8 cellular contexts compared by ENCODE assay signal in genomic region chr18:26470011-26470637, GRCh38.
DNase-seq lines count a peak whose midpoint lies in the region; ATAC-seq and FAIRE-seq lines count a peak whose summit lies in the region.

No MANE protein-coding gene starts in this region.

- H3K79me1 ChIP-seq in mesenchymal stem cell (replicated peaks; ENCODE audit: low read length, poor library complexity, severe bottlenecking), result peaks cover 14% of the 10 kb centered on the region

- no peaks in the 10 kb centered on the region for H3K9me3 ChIP-seq in mesenchymal stem cell (ENCODE audit: control insufficient read depth, low read length)
- no peaks in the 10 kb centered on the region for H3K9me3 ChIP-seq in effector memory CD4-positive, alpha-beta T cell (ENCODE audit: control insufficient read depth, low read length)

- peak; percentile 63 for DNase-seq in NCI-H1930 (lab: John Stamatoyannopoulos, UW)
- DNase-seq in mesenchymal stem cell, result no peak
- DNase-seq in frontal cortex (ENCODE audit: low spot score in 2 of 2), result no peak
- DNase-seq in effector memory CD4-positive, alpha-beta T cell, result no peak
- DNase-seq in activated naive CD4-positive, alpha-beta T cell treated with anti-CD3 and anti-CD28 coated beads, Interleukin-2, amount 50 U/mL, for 16 hours, result no peak
- no peak for DNase-seq in left lobe of liver (ENCODE audit: low spot score)

- no peak overlapping the region for H3K9ac ChIP-seq in mesenchymal stem cell (ENCODE audit: low read length)

- FAIRE-seq in frontal cortex (lab: Jason Lieb, UNC), result no peak

- no peak overlapping the region for H2BK120ac ChIP-seq in mesenchymal stem cell (ENCODE audit: low read depth, low read length)

- peaks cover 13% of the 10 kb centered on the region for H3K4me1 ChIP-seq in mesenchymal stem cell (ENCODE audit: control insufficient read depth, insufficient read depth, low read depth, low read length)
- H3K4me1 ChIP-seq in effector memory CD4-positive, alpha-beta T cell (ENCODE audit: control insufficient read depth, insufficient read depth, low read length, poor library complexity, severe bottlenecking), result no peaks in the 10 kb centered on the region

- H4K8ac ChIP-seq in mesenchymal stem cell (ENCODE audit: low read length), result no peak overlapping the region

- H2AK5ac ChIP-seq in mesenchymal stem cell (ENCODE audit: low read length, severe bottlenecking), result peak overlapping the region; percentile 71

- H3K27ac ChIP-seq in mesenchymal stem cell (ENCODE audit: low read length, poor library complexity, severe bottlenecking), result no peak overlapping the region
- H3K27ac ChIP-seq in effector memory CD4-positive, alpha-beta T cell (ENCODE audit: insufficient read depth, low read length, poor library complexity, severe bottlenecking), result no peak overlapping the region

- 82% methylated on average over 10 of the region's 10 CpGs for WGBS in mesenchymal stem cell

- no peak overlapping the region for H3K4ac ChIP-seq in mesenchymal stem cell (ENCODE audit: low read depth in 1 of 2, low read length in 2 of 2)

- H3K23ac ChIP-seq in mesenchymal stem cell (ENCODE audit: low read length in 2 of 2), result no peak overlapping the region

- no peak overlapping the region for H2BK12ac ChIP-seq in mesenchymal stem cell (ENCODE audit: low read length in 2 of 2)

- no peak overlapping the region for H2BK5ac ChIP-seq in mesenchymal stem cell (ENCODE audit: low read depth, low read length, poor library complexity, severe bottlenecking)

- no peak overlapping the region for H3K4me3 ChIP-seq in mesenchymal stem cell (ENCODE audit: insufficient read depth in 1 of 2, low read depth in 1 of 2, low read length in 2 of 2)
- H3K4me3 ChIP-seq in effector memory CD4-positive, alpha-beta T cell (ENCODE audit: insufficient read depth, low read depth, low read length, poor library complexity, severe bottlenecking), result no peak overlapping the region

- peaks cover 0 to 26% of the 10 kb centered on the region in 2 experiments for H3K36me3 ChIP-seq in mesenchymal stem cell (ENCODE audit: control insufficient read depth in 1 of 2, insufficient read depth in 2 of 2, low read depth in 1 of 2, low read length in 2 of 2)
- H3K36me3 ChIP-seq in effector memory CD4-positive, alpha-beta T cell (ENCODE audit: control insufficient read depth, insufficient read depth, low read length), result no peaks in the 10 kb centered on the region

- ATAC-seq in GM18520 (IDR thresholded peaks at IDR 0.05; ENCODE audit: unreplicated experiment) (peak; percentile 66), HG02642 (IDR thresholded peaks at IDR 0.05; ENCODE audit: poor library complexity, unreplicated experiment) (peak; percentile 90), left lobe of liver (no peak)

- H3K14ac ChIP-seq in mesenchymal stem cell (ENCODE audit: low read length in 2 of 2), result no peak overlapping the region

- no peak overlapping the region for H4K91ac ChIP-seq in mesenchymal stem cell (ENCODE audit: low read length)

- no peak overlapping the region for H2AFZ ChIP-seq in mesenchymal stem cell (ENCODE audit: low read depth, low read length)

- H3K27me3 ChIP-seq in mesenchymal stem cell (ENCODE audit: control insufficient read depth in 1 of 2, insufficient read depth in 1 of 2, low read length in 2 of 2), result no peaks in the 10 kb centered on the region
- H3K27me3 ChIP-seq in effector memory CD4-positive, alpha-beta T cell (replicated peaks; ENCODE audit: control insufficient read depth, insufficient read depth, low read length, poor library complexity, severe bottlenecking), result no peaks in the 10 kb centered on the region

- H3K4me2 ChIP-seq in mesenchymal stem cell (ENCODE audit: low read length, poor library complexity, severe bottlenecking), result no peak overlapping the region

- no peak overlapping the region for H2BK15ac ChIP-seq in mesenchymal stem cell (ENCODE audit: low read depth, poor library complexity, severe bottlenecking)

- no peak overlapping the region for H3K18ac ChIP-seq in mesenchymal stem cell (ENCODE audit: low read depth in 1 of 2, low read length in 2 of 2)

Comparison
In these comparisons a context has a peak if more than half of its experiments do, and no peak if none do; other contexts are left out.
1. DNase-seq: peak in NCI-H1930 (2 of 2); none in mesenchymal stem cell (single experiment), frontal cortex (0 of 2), effector memory CD4-positive, alpha-beta T cell (0 of 3), activated naive CD4-positive, alpha-beta T cell treated with anti-CD3 and anti-CD28 coated beads, Interleukin-2, amount 50 U/mL, for 16 hours (single experiment) and left lobe of liver (single experiment).